In the genomic region with DNA sequence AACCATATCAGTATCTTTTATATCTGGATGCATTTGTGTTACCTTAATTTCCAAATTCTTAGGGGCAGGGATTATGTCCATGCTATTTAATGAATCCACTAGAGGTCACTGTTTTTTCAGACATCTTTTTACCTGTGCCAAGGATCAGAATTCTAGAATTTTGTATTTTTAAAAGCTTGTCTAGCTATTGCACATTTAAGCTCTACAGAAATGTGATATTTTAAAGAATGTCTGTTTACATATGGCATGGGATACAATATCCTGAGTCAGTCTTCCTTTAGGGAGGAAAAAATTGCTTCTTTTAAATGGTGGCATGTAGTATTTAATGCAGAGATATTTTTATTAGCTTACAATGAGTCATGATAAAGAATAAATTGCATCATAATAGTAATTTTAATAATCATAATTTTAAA, we compare ENCODE assay signal across 8 cellular contexts. TPM values are rescaled to one million over a fixed set of nuclear protein-coding genes. Genes with fewer than 3 reads are reported as not detected.
A peak's percentile ranks its signal among the peaks of the same experiment; 100 is the strongest.
DNase-seq lines count a peak whose midpoint lies in the region; ATAC-seq and TF ChIP-seq lines count a peak whose summit lies in the region.

No MANE protein-coding gene starts in this region.

- no peaks in the 10 kb centered on the region for H3K9me3 ChIP-seq in sigmoid colon

- intact Hi-C loops in sigmoid colon (cut with DNase I), result no loop called here

- peaks cover 0 to 65% (median 5%) of the 10 kb centered on the region in 4 donors for H3K36me3 ChIP-seq in sigmoid colon

- no peak overlapping the region for H3K27ac ChIP-seq in sigmoid colon

- TF ChIP-seq CTCF in fibroblast of mammary gland (conservative IDR thresholded peaks at IDR 0.05; ENCODE audit: control insufficient read depth, insufficient read depth, low read depth, low read length) (peak; percentile 60), sigmoid colon (IDR thresholded peaks at IDR 0.05) (peak in 3 of 4 experiments; percentile 17 to 45 (median 17))

- no peak overlapping the region for H3K4me3 ChIP-seq in fibroblast of mammary gland (ENCODE audit: control insufficient read depth, low read depth, low read length)
- no peak overlapping the region for H3K4me3 ChIP-seq in sigmoid colon

- no peaks in the 10 kb centered on the region for H3K4me1 ChIP-seq in sigmoid colon

- peak; percentile 45; the same call in 1 of the 2 replicates for TF ChIP-seq RAD21 in Ishikawa (IDR thresholded peaks at IDR 0.05; ENCODE audit: low read depth)

- peak; percentile 19 for DNase-seq in EL
- DNase-seq in SHP77 treated with DMSO at 0.1 percent for 48 hours (lab: John Stamatoyannopoulos, UW), result peak; percentile 35
- DNase-seq in fibroblast of mammary gland (ENCODE audit: low read depth), result peak; percentile 44
- DNase-seq in sigmoid colon, result no peak
- no peak for DNase-seq in amniotic stem cell (lab: John Stamatoyannopoulos, UW)

- TF ChIP-seq EP300 in Ishikawa (IDR thresholded peaks at IDR 0.05; ENCODE audit: borderline replicate concordance) (no peak), sigmoid colon (IDR thresholded peaks at IDR 0.05) (no peak)

- TF ChIP-seq POLR2A in sigmoid colon (IDR thresholded peaks at IDR 0.05), result no peak

- no peaks in the 10 kb centered on the region for H3K27me3 ChIP-seq in sigmoid colon

- ATAC-seq in HG03571 (IDR thresholded peaks at IDR 0.05; ENCODE audit: unreplicated experiment) (no peak), HG03108 (IDR thresholded peaks at IDR 0.05; ENCODE audit: unreplicated experiment) (no peak)

TF ChIP-seq in Ishikawa, 13 proteins besides CTCF, POLR2A, EP300 and RAD21:
- TF ChIP-seq, protein P1, sequence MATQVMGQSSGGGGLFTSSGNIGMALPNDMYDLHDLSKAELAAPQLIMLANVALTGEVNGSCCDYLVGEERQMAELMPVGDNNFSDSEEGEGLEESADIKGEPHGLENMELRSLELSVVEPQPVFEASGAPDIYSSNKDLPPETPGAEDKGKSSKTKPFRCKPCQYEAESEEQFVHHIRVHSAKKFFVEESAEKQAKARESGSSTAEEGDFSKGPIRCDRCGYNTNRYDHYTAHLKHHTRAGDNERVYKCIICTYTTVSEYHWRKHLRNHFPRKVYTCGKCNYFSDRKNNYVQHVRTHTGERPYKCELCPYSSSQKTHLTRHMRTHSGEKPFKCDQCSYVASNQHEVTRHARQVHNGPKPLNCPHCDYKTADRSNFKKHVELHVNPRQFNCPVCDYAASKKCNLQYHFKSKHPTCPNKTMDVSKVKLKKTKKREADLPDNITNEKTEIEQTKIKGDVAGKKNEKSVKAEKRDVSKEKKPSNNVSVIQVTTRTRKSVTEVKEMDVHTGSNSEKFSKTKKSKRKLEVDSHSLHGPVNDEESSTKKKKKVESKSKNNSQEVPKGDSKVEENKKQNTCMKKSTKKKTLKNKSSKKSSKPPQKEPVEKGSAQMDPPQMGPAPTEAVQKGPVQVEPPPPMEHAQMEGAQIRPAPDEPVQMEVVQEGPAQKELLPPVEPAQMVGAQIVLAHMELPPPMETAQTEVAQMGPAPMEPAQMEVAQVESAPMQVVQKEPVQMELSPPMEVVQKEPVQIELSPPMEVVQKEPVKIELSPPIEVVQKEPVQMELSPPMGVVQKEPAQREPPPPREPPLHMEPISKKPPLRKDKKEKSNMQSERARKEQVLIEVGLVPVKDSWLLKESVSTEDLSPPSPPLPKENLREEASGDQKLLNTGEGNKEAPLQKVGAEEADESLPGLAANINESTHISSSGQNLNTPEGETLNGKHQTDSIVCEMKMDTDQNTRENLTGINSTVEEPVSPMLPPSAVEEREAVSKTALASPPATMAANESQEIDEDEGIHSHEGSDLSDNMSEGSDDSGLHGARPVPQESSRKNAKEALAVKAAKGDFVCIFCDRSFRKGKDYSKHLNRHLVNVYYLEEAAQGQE (IDR thresholded peaks at IDR 0.05; ENCODE audit: low read depth), result no peak
- TF ChIP-seq, protein P2, sequence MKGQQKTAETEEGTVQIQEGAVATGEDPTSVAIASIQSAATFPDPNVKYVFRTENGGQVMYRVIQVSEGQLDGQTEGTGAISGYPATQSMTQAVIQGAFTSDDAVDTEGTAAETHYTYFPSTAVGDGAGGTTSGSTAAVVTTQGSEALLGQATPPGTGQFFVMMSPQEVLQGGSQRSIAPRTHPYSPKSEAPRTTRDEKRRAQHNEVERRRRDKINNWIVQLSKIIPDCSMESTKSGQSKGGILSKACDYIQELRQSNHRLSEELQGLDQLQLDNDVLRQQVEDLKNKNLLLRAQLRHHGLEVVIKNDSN (IDR thresholded peaks at IDR 0.05), result no peak
- no peak for TF ChIP-seq EGR1 (IDR thresholded peaks at IDR 0.05)
- no peak for TF ChIP-seq CREB1 (IDR thresholded peaks at IDR 0.05; ENCODE audit: low read depth)
- no peak for TF ChIP-seq CEBPB (IDR thresholded peaks at IDR 0.05)
- TF ChIP-seq NFIC (IDR thresholded peaks at IDR 0.05), result no peak
- no peak for TF ChIP-seq FOXM1 (IDR thresholded peaks at IDR 0.05; ENCODE audit: borderline replicate concordance, low read depth)
- no peak for TF ChIP-seq YY1 (IDR thresholded peaks at IDR 0.05; ENCODE audit: low read depth)
- TF ChIP-seq TAF1 (IDR thresholded peaks at IDR 0.05; ENCODE audit: low read depth), result no peak
- TF ChIP-seq TCF12 (IDR thresholded peaks at IDR 0.05; ENCODE audit: low read depth), result no peak
- no peak for TF ChIP-seq TEAD4 (IDR thresholded peaks at IDR 0.05)
- TF ChIP-seq, protein P3, sequence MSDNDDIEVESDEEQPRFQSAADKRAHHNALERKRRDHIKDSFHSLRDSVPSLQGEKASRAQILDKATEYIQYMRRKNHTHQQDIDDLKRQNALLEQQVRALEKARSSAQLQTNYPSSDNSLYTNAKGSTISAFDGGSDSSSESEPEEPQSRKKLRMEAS (IDR thresholded peaks at IDR 0.05), result no peak
- TF ChIP-seq ZBTB7A (IDR thresholded peaks at IDR 0.05; ENCODE audit: low read depth), result no peak

RNA-seq across cellular contexts. Expression of gene RPAP2, which starts 11.3 kb away (rescaled TPM):
- 10 to 100 TPM; 11.1 to 21.2 (median 15.3) TPM for total RNA-seq in sigmoid colon
- polyA plus RNA-seq in sigmoid colon, result 1 to 10 TPM; 3.5 to 6.2 (median 5.4) TPM

RNA-seq across cellular contexts. Expression of gene GLMN, which starts 11.4 kb away (rescaled TPM):
- 10 to 100 TPM in 2 of 4 donors, 1 to 10 TPM in 2; 7.2 to 17.6 (median 9.8) TPM for total RNA-seq in sigmoid colon
- 1 to 10 TPM; 2.8 to 7.8 (median 5.2) TPM for polyA plus RNA-seq in sigmoid colon

Comparison
In these comparisons a context has a peak if more than half of its experiments do, and no peak if none do; other contexts are left out.
1. DNase-seq: peak in EL (single experiment), SHP77 treated with DMSO at 0.1 percent for 48 hours (single experiment) and fibroblast of mammary gland (single experiment); none in sigmoid colon (single experiment) and amniotic stem cell (single experiment).